Comparison of ENCODE assay signal across 8 cellular contexts in the genomic region with DNA sequence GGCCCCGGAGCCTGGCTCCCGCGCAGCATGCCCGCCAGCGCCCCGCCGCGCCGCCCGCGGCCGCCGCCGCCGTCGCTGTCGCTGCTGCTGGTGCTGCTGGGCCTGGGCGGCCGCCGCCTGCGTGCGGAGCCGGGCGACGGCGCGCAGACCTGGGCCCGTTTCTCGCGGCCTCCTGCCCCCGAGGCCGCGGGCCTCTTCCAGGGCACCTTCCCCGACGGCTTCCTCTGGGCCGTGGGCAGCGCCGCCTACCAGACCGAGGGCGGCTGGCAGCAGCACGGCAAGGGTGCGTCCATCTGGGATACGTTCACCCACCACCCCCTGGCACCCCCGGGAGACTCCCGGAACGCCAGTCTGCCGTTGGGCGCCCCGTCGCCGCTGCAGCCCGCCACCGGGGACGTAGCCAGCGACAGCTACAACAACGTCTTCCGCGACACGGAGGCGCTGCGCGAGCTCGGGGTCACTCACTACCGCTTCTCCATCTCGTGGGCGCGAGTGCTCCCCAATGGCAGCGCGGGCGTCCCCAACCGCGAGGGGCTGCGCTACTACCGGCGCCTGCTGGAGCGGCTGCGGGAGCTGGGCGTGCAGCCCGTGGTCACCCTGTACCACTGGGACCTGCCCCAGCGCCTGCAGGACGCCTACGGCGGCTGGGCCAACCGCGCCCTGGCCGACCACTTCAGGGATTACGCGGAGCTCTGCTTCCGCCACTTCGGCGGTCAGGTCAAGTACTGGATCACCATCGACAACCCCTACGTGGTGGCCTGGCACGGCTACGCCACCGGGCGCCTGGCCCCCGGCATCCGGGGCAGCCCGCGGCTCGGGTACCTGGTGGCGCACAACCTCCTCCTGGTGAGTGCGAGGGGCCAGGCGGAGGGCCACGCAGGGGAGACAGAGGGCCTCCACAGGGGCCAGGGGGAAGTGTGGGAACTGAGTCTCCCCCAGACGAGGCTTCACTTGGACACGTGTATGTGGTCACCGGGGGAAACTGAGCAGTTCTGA. TPM values are rescaled to one million over a fixed set of nuclear protein-coding genes. Genes with fewer than 3 reads are reported as not detected.
DNase-seq lines count a peak whose midpoint lies in the region; ATAC-seq and TF ChIP-seq lines count a peak whose summit lies in the region.

Gene KL (plus strand): TSS at position 10 of the 996 bp plus-strand sequence. CDS start 18 bp downstream, at position 28.

- H3K27ac ChIP-seq in A673 (ENCODE audit: low read depth, low read length, poor library complexity, severe bottlenecking) = no peak within 1 kb of the TSS
- H3K27ac ChIP-seq in spleen = peak within 1 kb of the TSS; percentile 50 to 86 (median 82)

- DNase-seq in A673 (ENCODE audit: low spot score) = peak; percentile 39
- DNase-seq in astrocyte of the spinal cord (ENCODE audit: low read depth, low spot score) = no peak
- peak; percentile 75 for DNase-seq in islet precursor cell
- DNase-seq in spleen = peak; percentile 87
- no peak for DNase-seq in ureter (ENCODE audit: low spot score)
- no peak for DNase-seq in amygdala (lab: John Stamatoyannopoulos, UW)

- ATAC-seq in GM18867 (IDR thresholded peaks at IDR 0.05; ENCODE audit: unreplicated experiment) = peak; percentile 31
- peak; percentile 27 for ATAC-seq in HG03571 (IDR thresholded peaks at IDR 0.05; ENCODE audit: unreplicated experiment)

- H3K9me3 ChIP-seq in A673 (ENCODE audit: low read depth, low read length, poor library complexity, severe bottlenecking) (no peaks in the 10 kb centered on the region), spleen (no peaks in the 10 kb centered on the region)

- H3K27me3 ChIP-seq in A673 (replicated peaks; ENCODE audit: insufficient read depth, low read depth, low read length, poor library complexity) (no peaks in the 10 kb centered on the region), spleen (replicated peaks in 1 of 7) (peaks cover 0 to 89% (median 21%) of the 10 kb centered on the region in 7 donors)

- TF ChIP-seq POLR2A in spleen (IDR thresholded peaks at IDR 0.05) = no peak

- WGBS in spleen, 5 donors = 2 to 6% (median 2%) methylated on average over 25 to 109 of the region's 109 CpGs

- in situ Hi-C loops in astrocyte of the spinal cord (cut with HindIII; ENCODE audit: low sequenced_read_pairs) = no loop called here

- H3K36me3 ChIP-seq in A673 (ENCODE audit: insufficient read depth, low read length, poor library complexity, severe bottlenecking) (no peaks in the 10 kb centered on the region), spleen (no peaks in the 10 kb centered on the region)

- no TSS peak for BruUV-seq in A673 (replicated peaks; lab: Mats Ljungman, UMichigan)

- TF ChIP-seq CTCF in A673 (conservative IDR thresholded peaks at IDR 0.05; ENCODE audit: low read depth, low read length) (no peak), astrocyte of the spinal cord (IDR thresholded peaks at IDR 0.05; ENCODE audit: low read depth, low read length) (peak; percentile 2), spleen (IDR thresholded peaks at IDR 0.05 in 8 of 11, conservative IDR thresholded peaks at IDR 0.05 in 3 of 11) (no peak)

- POLR2A ChIA-PET in A673 (lab: Charles Lee; ENCODE audit: low non-redundant PET) = no interaction called here

- H3K4me1 ChIP-seq in A673 (ENCODE audit: insufficient read depth, low read length, poor library complexity, severe bottlenecking) (peaks cover 8% of the 10 kb centered on the region), spleen (peaks cover 14 to 37% (median 29%) of the 10 kb centered on the region in 6 donors)

- H3K4me3 ChIP-seq in A673 (ENCODE audit: low read depth, low read length, poor library complexity, severe bottlenecking) (peak within 1 kb of the TSS; percentile 44), astrocyte of the spinal cord (ENCODE audit: low read depth, low read length) (peak within 1 kb of the TSS; percentile 24), spleen (peak within 1 kb of the TSS; percentile 32 to 74 (median 48))

- intact Hi-C loops in A673 (cut with micrococcal nuclease; ENCODE audit: unreplicated experiment) = no loop called here
- intact Hi-C loops in spleen (cut with DNase I; ENCODE audit: low total_unique reads) = no loop called here

- CTCF ChIA-PET in A673 (lab: Charles Lee) = no interaction called here

RNA-seq across cellular contexts. Expression of gene KL, which starts in this region (rescaled TPM):
- total RNA-seq in A673 (2021) (1.1 and 1.5 TPM in 2 replicates), spleen (10 to 100 TPM in 1 of 7 donors, 1 to 10 TPM in 6; 4.0 to 10.2 (median 6.2) TPM), ureter (3.6 TPM)
- polyA plus RNA-seq in spleen = under 1 TPM; 0.35 to 0.83 (median 0.52) TPM

Comparison
In these comparisons a context has a peak if more than half of its experiments do, and no peak if none do; other contexts are left out.
1. DNase-seq: peak in A673 (single experiment), islet precursor cell (single experiment) and spleen (single experiment); none in astrocyte of the spinal cord (single experiment), ureter (single experiment) and amygdala (0 of 56).
2. Peak in every context shown above with its lines, with median percentiles within 50 percentile points of each other: H3K4me3 ChIP-seq.